Comparison of ENCODE assay signal across 17 cellular contexts in genomic region chr1:246695136-246695535, GRCh38. TPM values are rescaled to one million over a fixed set of nuclear protein-coding genes. Genes with fewer than 3 reads are reported as not detected.
DNase-seq lines count a peak whose midpoint lies in the region; FAIRE-seq and TF ChIP-seq lines count a peak whose summit lies in the region.
"Had no signal": no experiment of that assay in that cellular context is flagged by ENCODE, and none has a peak within 500 bp of the region (broad histone marks: within the 10 kb centered on the region; RNA-seq: fewer than 3 reads in every experiment).

No MANE protein-coding gene starts in this region.

- DNase-seq in activated naive CD4-positive, alpha-beta T cell treated with anti-CD3 and anti-CD28 coated beads, Interleukin-2, amount 10 ng/mL, durations not matched to agents 7 days and 5 days = no peak
- DNase-seq in activated naive CD4-positive, alpha-beta T cell treated with anti-CD3 and anti-CD28 coated beads, Interleukin-2, amount 50 U/mL, for 16 hours = no peak
- DNase-seq in RKO (ENCODE audit: low spot score) (peak; percentile 57), fibroblast of mammary gland (ENCODE audit: low read depth) (peak; percentile 38), small intestine (peak; percentile 57), midbrain (lab: John Stamatoyannopoulos, UW) (no peak), GM03348 (ENCODE audit: low spot score) (no peak)
- DNase-seq in activated T-helper 2 cell treated with anti-CD3 and anti-CD28 coated beads, Interferon-gamma antibody, Interleukin-2, Interleukin-4, amounts not matched to agents 10 μg/mL and 5 μg/mL and 100 μg/mL, durations not matched to agents 14 hours and 24 hours and 36 hours (ENCODE audit: low spot score) = no peak
- DNase-seq: 8988T; DMS153; GOT3; NCI-H1048; NCI-H1694; NCI-H69; NK-92 treated with Interleukin-12 subunit alpha and Interleukin-12 subunit beta, amount 100 ng/mL, for 24 hours had no signal

- no peaks in the 10 kb centered on the region for H3K27me3 ChIP-seq in small intestine (ENCODE audit: control insufficient read depth in 2 of 2, insufficient read depth in 2 of 2, low read length in 2 of 2)

- CTCF ChIA-PET in activated naive CD4-positive, alpha-beta T cell treated with anti-CD3 and anti-CD28 coated beads, Interleukin-2, amount 10 ng/mL, durations not matched to agents 7 days and 5 days (lab: Charles Lee) = interaction anchor here (0.9 to 1.7 kb wide), 4 partner anchors 8 to 203 kb away, joined by 3 to 5 read pairs (median 3); no protein-coding TSS in a partner anchor

- H3K27me3 Mint-ChIP-seq in activated naive CD4-positive, alpha-beta T cell treated with anti-CD3 and anti-CD28 coated beads, Interleukin-2, amount 10 ng/mL, durations not matched to agents 7 days and 5 days = no peaks in the 10 kb centered on the region
- no peaks in the 10 kb centered on the region for H3K27me3 Mint-ChIP-seq in activated T-helper 2 cell treated with anti-CD3 and anti-CD28 coated beads, Interferon-gamma antibody, Interleukin-2, Interleukin-4, amounts not matched to agents 10 μg/mL and 5 μg/mL and 100 μg/mL, durations not matched to agents 14 hours and 24 hours and 36 hours (ENCODE audit: low read depth)

- no peak overlapping the region for H3K4me3 ChIP-seq in fibroblast of mammary gland (ENCODE audit: control insufficient read depth, low read depth, low read length)
- H3K4me3 ChIP-seq in small intestine (ENCODE audit: low read depth in 1 of 2, low read length in 2 of 2) = no peak overlapping the region

- no peaks in the 10 kb centered on the region for H3K4me1 ChIP-seq in small intestine (ENCODE audit: control insufficient read depth in 2 of 2, insufficient read depth in 1 of 2, low read depth in 1 of 2, low read length in 1 of 2)

- H3K9me3 ChIP-seq in small intestine (ENCODE audit: control insufficient read depth, low read depth) = no peaks in the 10 kb centered on the region

- no peak overlapping the region for H3K4me3 Mint-ChIP-seq in activated naive CD4-positive, alpha-beta T cell treated with anti-CD3 and anti-CD28 coated beads, Interleukin-2, amount 10 ng/mL, durations not matched to agents 7 days and 5 days
- no peak overlapping the region for H3K4me3 Mint-ChIP-seq in activated T-helper 2 cell treated with anti-CD3 and anti-CD28 coated beads, Interferon-gamma antibody, Interleukin-2, Interleukin-4, amounts not matched to agents 10 μg/mL and 5 μg/mL and 100 μg/mL, durations not matched to agents 14 hours and 24 hours and 36 hours (ENCODE audit: low read depth)

- H3K36me3 Mint-ChIP-seq in activated naive CD4-positive, alpha-beta T cell treated with anti-CD3 and anti-CD28 coated beads, Interleukin-2, amount 10 ng/mL, durations not matched to agents 7 days and 5 days = peaks cover 2% of the 10 kb centered on the region
- H3K36me3 Mint-ChIP-seq in activated T-helper 2 cell treated with anti-CD3 and anti-CD28 coated beads, Interferon-gamma antibody, Interleukin-2, Interleukin-4, amounts not matched to agents 10 μg/mL and 5 μg/mL and 100 μg/mL, durations not matched to agents 14 hours and 24 hours and 36 hours (ENCODE audit: low read depth) = no peaks in the 10 kb centered on the region

- H3K9me3 Mint-ChIP-seq in activated naive CD4-positive, alpha-beta T cell treated with anti-CD3 and anti-CD28 coated beads, Interleukin-2, amount 10 ng/mL, durations not matched to agents 7 days and 5 days = peaks cover 24% of the 10 kb centered on the region
- H3K9me3 Mint-ChIP-seq in activated T-helper 2 cell treated with anti-CD3 and anti-CD28 coated beads, Interferon-gamma antibody, Interleukin-2, Interleukin-4, amounts not matched to agents 10 μg/mL and 5 μg/mL and 100 μg/mL, durations not matched to agents 14 hours and 24 hours and 36 hours = peaks cover 18% of the 10 kb centered on the region

- 61 to 87% (median 64%) methylated on average over 3 of the region's 3 CpGs for WGBS in small intestine, 3 donors

- intact Hi-C loops in activated T-helper 2 cell treated with anti-CD3 and anti-CD28 coated beads, Interferon-gamma antibody, Interleukin-2, Interleukin-4, amounts not matched to agents 10 μg/mL and 5 μg/mL and 100 μg/mL, durations not matched to agents 14 hours and 24 hours and 36 hours (cut with micrococcal nuclease) = no loop called here

- TF ChIP-seq CTCF in fibroblast of mammary gland (conservative IDR thresholded peaks at IDR 0.05; ENCODE audit: control insufficient read depth, insufficient read depth, low read depth, low read length) = no peak

- peak overlapping the region in 1 of 2 donors; percentile 24 for H3K27ac ChIP-seq in small intestine (ENCODE audit: low read depth in 1 of 2, low read length in 1 of 2)
- H3K27ac ChIP-seq: C4-2B had no signal

- peak overlapping the region; percentile 2 for H3K27ac Mint-ChIP-seq in activated naive CD4-positive, alpha-beta T cell treated with anti-CD3 and anti-CD28 coated beads, Interleukin-2, amount 10 ng/mL, durations not matched to agents 7 days and 5 days
- no peak overlapping the region for H3K27ac Mint-ChIP-seq in activated T-helper 2 cell treated with anti-CD3 and anti-CD28 coated beads, Interferon-gamma antibody, Interleukin-2, Interleukin-4, amounts not matched to agents 10 μg/mL and 5 μg/mL and 100 μg/mL, durations not matched to agents 14 hours and 24 hours and 36 hours

- peaks cover 10% of the 10 kb centered on the region for H3K4me1 Mint-ChIP-seq in activated naive CD4-positive, alpha-beta T cell treated with anti-CD3 and anti-CD28 coated beads, Interleukin-2, amount 10 ng/mL, durations not matched to agents 7 days and 5 days
- H3K4me1 Mint-ChIP-seq in activated T-helper 2 cell treated with anti-CD3 and anti-CD28 coated beads, Interferon-gamma antibody, Interleukin-2, Interleukin-4, amounts not matched to agents 10 μg/mL and 5 μg/mL and 100 μg/mL, durations not matched to agents 14 hours and 24 hours and 36 hours (ENCODE audit: low read depth) = peaks cover 9% of the 10 kb centered on the region

- H3K36me3 ChIP-seq in small intestine (ENCODE audit: control insufficient read depth in 2 of 2, insufficient read depth in 2 of 2, low read length in 2 of 2) = no peaks in the 10 kb centered on the region

- FAIRE-seq in small intestine (lab: Jason Lieb, UNC) = no peak
- FAIRE-seq: GM18507 had no signal

RNA-seq across cellular contexts. Expression of gene SCCPDH, which starts 29.1 kb away (rescaled TPM):
- 10 to 100 TPM; 27.1 to 35.1 (median 28.9) TPM for polyA plus RNA-seq in small intestine
- 34.1 and 34.3 TPM in 2 replicates for total RNA-seq in activated T-helper 2 cell treated with anti-CD3 and anti-CD28 coated beads, Interferon-gamma antibody, Interleukin-2, Interleukin-4, amounts not matched to agents 10 μg/mL and 5 μg/mL and 100 μg/mL, durations not matched to agents 14 hours and 24 hours and 36 hours

Comparison
In these comparisons a context has a peak if more than half of its experiments do, and no peak if none do; other contexts are left out.
1. DNase-seq: peak in RKO (single experiment), fibroblast of mammary gland (single experiment) and small intestine (single experiment); none in activated naive CD4-positive, alpha-beta T cell treated with anti-CD3 and anti-CD28 coated beads, Interleukin-2, amount 10 ng/mL, durations not matched to agents 7 days and 5 days (single experiment), activated naive CD4-positive, alpha-beta T cell treated with anti-CD3 and anti-CD28 coated beads, Interleukin-2, amount 50 U/mL, for 16 hours (single experiment), midbrain (single experiment), activated T-helper 2 cell treated with anti-CD3 and anti-CD28 coated beads, Interferon-gamma antibody, Interleukin-2, Interleukin-4, amounts not matched to agents 10 μg/mL and 5 μg/mL and 100 μg/mL, durations not matched to agents 14 hours and 24 hours and 36 hours (single experiment) and GM03348 (single experiment).